In the genomic region with DNA sequence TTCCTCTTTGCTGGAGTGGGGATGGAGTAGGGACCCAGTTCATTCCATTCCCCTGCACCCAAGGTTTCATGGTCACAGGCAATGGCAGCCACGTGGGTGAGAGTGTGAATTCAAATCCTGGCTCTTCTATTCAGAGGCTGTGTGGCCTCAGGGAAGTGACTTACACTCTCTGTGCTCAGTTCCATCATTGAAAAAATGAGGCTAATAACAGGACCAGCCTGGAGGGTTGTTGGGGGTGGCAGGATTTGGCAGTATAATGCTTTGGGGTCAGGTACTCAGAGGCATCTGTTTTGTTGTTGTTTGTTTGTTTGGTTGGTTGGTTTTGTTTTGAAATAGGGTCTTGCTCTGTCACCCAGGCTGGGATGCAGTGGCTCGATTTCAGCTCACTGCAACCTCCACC, we compare ENCODE assay signal across 20 cellular contexts. TPM values are rescaled to one million over a fixed set of nuclear protein-coding genes. Genes with fewer than 3 reads are reported as not detected.
A peak's percentile ranks its signal among the peaks of the same experiment; 100 is the strongest.
DNase-seq lines count a peak whose midpoint lies in the region; FAIRE-seq and TF ChIP-seq lines count a peak whose summit lies in the region.
"Had no signal": no experiment of that assay in that cellular context is flagged by ENCODE, and none has a peak within 500 bp of the region (broad histone marks: within the 10 kb centered on the region; RNA-seq: fewer than 3 reads in every experiment).

No MANE protein-coding gene starts in this region.

- no peak overlapping the region for H2BK120ac ChIP-seq in neuronal stem cell (ENCODE audit: low read depth, low read length)

- H3K27ac ChIP-seq in neuronal stem cell (replicated peaks; ENCODE audit: low read length) (no peak overlapping the region), endodermal cell (ENCODE audit: low read depth, low read length) (no peak overlapping the region)
- H3K27ac ChIP-seq: BLaER1, C4-2B had no signal

- no peak overlapping the region for H4K8ac ChIP-seq in neuronal stem cell (ENCODE audit: low read depth, low read length)

- no peak overlapping the region for H3K9ac ChIP-seq in neuronal stem cell (ENCODE audit: low read depth, low read length, poor library complexity)
- no peak overlapping the region for H3K9ac ChIP-seq in endodermal cell (ENCODE audit: extremely low read depth, low read length, poor library complexity, severe bottlenecking)
- H3K9ac ChIP-seq: BLaER1 had no signal

- H3K23ac ChIP-seq in neuronal stem cell (ENCODE audit: low read depth, low read length, poor library complexity): no peak overlapping the region

- peaks cover 25% of the 10 kb centered on the region for H3K27me3 Mint-ChIP-seq in activated T-helper 1 cell treated with anti-CD3 and anti-CD28 coated beads, Interleukin-12 subunit alpha, Interleukin-12 subunit beta, Interleukin-2, Interleukin-4 antibody, amounts not matched to agents 30 ng/mL and 10 ng/mL and 1 ng/mL, durations not matched to agents 14 hours and 24 hours and 36 hours (ENCODE audit: insufficient read depth)
- peaks cover 80% of the 10 kb centered on the region for H3K27me3 Mint-ChIP-seq in endodermal cell (ENCODE audit: insufficient read depth)
- peaks cover 37% of the 10 kb centered on the region for H3K27me3 Mint-ChIP-seq in activated T-helper 2 cell treated with anti-CD3 and anti-CD28 coated beads, Interferon-gamma antibody, Interleukin-2, Interleukin-4, amounts not matched to agents 10 μg/mL and 5 μg/mL and 100 μg/mL, durations not matched to agents 14 hours and 24 hours and 36 hours (ENCODE audit: low read depth)

- H3K4me3 ChIP-seq in neuronal stem cell (ENCODE audit: low read length in 2 of 2) (no peak overlapping the region), endodermal cell (ENCODE audit: low read length) (no peak overlapping the region)
- H3K4me3 ChIP-seq: BLaER1 had no signal

- H3K18ac ChIP-seq in neuronal stem cell (ENCODE audit: low read length): no peak overlapping the region

- H3K36me3 ChIP-seq in neuronal stem cell (replicated peaks in 1 of 2; ENCODE audit: control insufficient read depth in 2 of 2, insufficient read depth in 2 of 2, low read length in 2 of 2) (no peaks in the 10 kb centered on the region), endodermal cell (ENCODE audit: control insufficient read depth, insufficient read depth, low read length) (no peaks in the 10 kb centered on the region)
- H3K36me3 ChIP-seq: BLaER1 had no signal

- no peak for DNase-seq in HTR-8/SVneo (ENCODE audit: insufficient read length, low spot score)
- DNase-seq in activated T-helper 1 cell treated with anti-CD3 and anti-CD28 coated beads, Interleukin-12 subunit alpha, Interleukin-12 subunit beta, Interleukin-2, Interleukin-4 antibody, amounts not matched to agents 30 ng/mL and 10 ng/mL and 1 ng/mL, durations not matched to agents 14 hours and 24 hours and 36 hours (ENCODE audit: low spot score): no peak
- DNase-seq in neuronal stem cell (ENCODE audit: low spot score): no peak
- no peak for DNase-seq in endodermal cell
- DNase-seq in 8988T: no peak
- no peak for DNase-seq in activated T-helper 2 cell treated with anti-CD3 and anti-CD28 coated beads, Interferon-gamma antibody, Interleukin-2, Interleukin-4, amounts not matched to agents 10 μg/mL and 5 μg/mL and 100 μg/mL, durations not matched to agents 14 hours and 24 hours and 36 hours (ENCODE audit: low spot score)
- DNase-seq: Caco-2; CD4-positive, CD25-positive, alpha-beta regulatory T cell; CD8-positive, alpha-beta T cell; DMS153; DND-41; GOT3; H7; HCEC 1CT had no signal

- H2BK15ac ChIP-seq in neuronal stem cell (ENCODE audit: low read length): peak overlapping the region; percentile 14

- H3K9me3 Mint-ChIP-seq in activated T-helper 1 cell treated with anti-CD3 and anti-CD28 coated beads, Interleukin-12 subunit alpha, Interleukin-12 subunit beta, Interleukin-2, Interleukin-4 antibody, amounts not matched to agents 30 ng/mL and 10 ng/mL and 1 ng/mL, durations not matched to agents 14 hours and 24 hours and 36 hours: no peaks in the 10 kb centered on the region
- peaks cover 3% of the 10 kb centered on the region for H3K9me3 Mint-ChIP-seq in endodermal cell
- no peaks in the 10 kb centered on the region for H3K9me3 Mint-ChIP-seq in activated T-helper 2 cell treated with anti-CD3 and anti-CD28 coated beads, Interferon-gamma antibody, Interleukin-2, Interleukin-4, amounts not matched to agents 10 μg/mL and 5 μg/mL and 100 μg/mL, durations not matched to agents 14 hours and 24 hours and 36 hours
- H3K9me3 Mint-ChIP-seq: CD8-positive, alpha-beta T cell had no signal

- H3K4me1 Mint-ChIP-seq in activated T-helper 1 cell treated with anti-CD3 and anti-CD28 coated beads, Interleukin-12 subunit alpha, Interleukin-12 subunit beta, Interleukin-2, Interleukin-4 antibody, amounts not matched to agents 30 ng/mL and 10 ng/mL and 1 ng/mL, durations not matched to agents 14 hours and 24 hours and 36 hours (ENCODE audit: low read depth): peaks cover 9% of the 10 kb centered on the region
- H3K4me1 Mint-ChIP-seq in endodermal cell: peaks cover 6% of the 10 kb centered on the region
- H3K4me1 Mint-ChIP-seq in activated T-helper 2 cell treated with anti-CD3 and anti-CD28 coated beads, Interferon-gamma antibody, Interleukin-2, Interleukin-4, amounts not matched to agents 10 μg/mL and 5 μg/mL and 100 μg/mL, durations not matched to agents 14 hours and 24 hours and 36 hours (ENCODE audit: low read depth): peaks cover 8% of the 10 kb centered on the region

- H3K27me3 ChIP-seq in neuronal stem cell (ENCODE audit: control insufficient read depth in 3 of 3, insufficient read depth in 3 of 3, low read depth in 1 of 3, low read length in 3 of 3) (peaks cover 0 to 81% (median 29%) of the 10 kb centered on the region in 3 experiments), endodermal cell (ENCODE audit: control insufficient read depth, insufficient read depth, low read length, poor library complexity, severe bottlenecking) (peaks cover 51% of the 10 kb centered on the region)

- intact Hi-C loops in activated T-helper 1 cell treated with anti-CD3 and anti-CD28 coated beads, Interleukin-12 subunit alpha, Interleukin-12 subunit beta, Interleukin-2, Interleukin-4 antibody, amounts not matched to agents 30 ng/mL and 10 ng/mL and 1 ng/mL, durations not matched to agents 14 hours and 24 hours and 36 hours (cut with micrococcal nuclease): no loop called here
- intact Hi-C loops in activated T-helper 2 cell treated with anti-CD3 and anti-CD28 coated beads, Interferon-gamma antibody, Interleukin-2, Interleukin-4, amounts not matched to agents 10 μg/mL and 5 μg/mL and 100 μg/mL, durations not matched to agents 14 hours and 24 hours and 36 hours (cut with micrococcal nuclease): no loop called here

- WGBS in neuronal stem cell (ENCODE audit: extremely low coverage in 2 of 2, insufficient read length in 2 of 2, insufficient replicate concordance in 1 of 2), 2 donors: no CpG with 5 or more reads among the region's 2 CpGs
- WGBS in endodermal cell (ENCODE audit: insufficient coverage in 1 of 2, insufficient read length in 1 of 2), 2 experiments: 55 to 61% methylated on average over 1 to 2 of the region's 2 CpGs

- H2BK5ac ChIP-seq in neuronal stem cell (ENCODE audit: low read length): no peak overlapping the region

- no peaks in the 10 kb centered on the region for H3K79me1 ChIP-seq in neuronal stem cell (ENCODE audit: low read depth, low read length)

- H3K36me3 Mint-ChIP-seq in activated T-helper 1 cell treated with anti-CD3 and anti-CD28 coated beads, Interleukin-12 subunit alpha, Interleukin-12 subunit beta, Interleukin-2, Interleukin-4 antibody, amounts not matched to agents 30 ng/mL and 10 ng/mL and 1 ng/mL, durations not matched to agents 14 hours and 24 hours and 36 hours (ENCODE audit: low read depth): no peaks in the 10 kb centered on the region
- no peaks in the 10 kb centered on the region for H3K36me3 Mint-ChIP-seq in endodermal cell (ENCODE audit: low read depth)
- no peaks in the 10 kb centered on the region for H3K36me3 Mint-ChIP-seq in activated T-helper 2 cell treated with anti-CD3 and anti-CD28 coated beads, Interferon-gamma antibody, Interleukin-2, Interleukin-4, amounts not matched to agents 10 μg/mL and 5 μg/mL and 100 μg/mL, durations not matched to agents 14 hours and 24 hours and 36 hours (ENCODE audit: low read depth)
- H3K36me3 Mint-ChIP-seq: CD4-positive, CD25-positive, alpha-beta regulatory T cell; CD8-positive, alpha-beta T cell had no signal

- TF ChIP-seq CTCF in endodermal cell (conservative IDR thresholded peaks at IDR 0.05): no peak

- H3K4ac ChIP-seq in neuronal stem cell (ENCODE audit: low read length): no peak overlapping the region

- H3K4me1 ChIP-seq in neuronal stem cell (ENCODE audit: control insufficient read depth in 2 of 2, insufficient read depth in 1 of 2, low read depth in 1 of 2, low read length in 2 of 2): peaks cover 3 to 6% of the 10 kb centered on the region in 2 donors
- H3K4me1 ChIP-seq in endodermal cell (ENCODE audit: control insufficient read depth, insufficient read depth, low read length): no peaks in the 10 kb centered on the region

- H2AFZ ChIP-seq in neuronal stem cell (ENCODE audit: low read length): no peak overlapping the region

- H3K9me3 ChIP-seq in neuronal stem cell (replicated peaks in 1 of 2; ENCODE audit: control insufficient read depth in 2 of 2, insufficient read depth in 1 of 2, low read depth in 1 of 2, low read length in 2 of 2) (peaks cover 0 to 4% of the 10 kb centered on the region in 2 donors), endodermal cell (ENCODE audit: control insufficient read depth, low read length) (no peaks in the 10 kb centered on the region)
- H3K9me3 ChIP-seq: BLaER1 had no signal

- no peak overlapping the region for H3K4me3 Mint-ChIP-seq in activated T-helper 1 cell treated with anti-CD3 and anti-CD28 coated beads, Interleukin-12 subunit alpha, Interleukin-12 subunit beta, Interleukin-2, Interleukin-4 antibody, amounts not matched to agents 30 ng/mL and 10 ng/mL and 1 ng/mL, durations not matched to agents 14 hours and 24 hours and 36 hours
- H3K4me3 Mint-ChIP-seq in endodermal cell: no peak overlapping the region
- no peak overlapping the region for H3K4me3 Mint-ChIP-seq in activated T-helper 2 cell treated with anti-CD3 and anti-CD28 coated beads, Interferon-gamma antibody, Interleukin-2, Interleukin-4, amounts not matched to agents 10 μg/mL and 5 μg/mL and 100 μg/mL, durations not matched to agents 14 hours and 24 hours and 36 hours (ENCODE audit: low read depth)
- H3K4me3 Mint-ChIP-seq: B cell; CD4-positive, CD25-positive, alpha-beta regulatory T cell; CD8-positive, alpha-beta T cell had no signal

- peak; percentile 72 for FAIRE-seq in HTR-8/SVneo (lab: Jason Lieb, UNC)
- FAIRE-seq: A204.1, G401.6, GM12892 had no signal

- no peak overlapping the region for H3K4me2 ChIP-seq in neuronal stem cell (ENCODE audit: insufficient read depth, low read length, poor library complexity, severe bottlenecking)
- H3K4me2 ChIP-seq: BLaER1 had no signal

- no peak overlapping the region for H2AK5ac ChIP-seq in neuronal stem cell (ENCODE audit: low read depth, low read length)

- no peak overlapping the region for H2BK12ac ChIP-seq in neuronal stem cell (ENCODE audit: low read length)

- no peak overlapping the region for H3K14ac ChIP-seq in neuronal stem cell (ENCODE audit: low read length)

- H3K27ac Mint-ChIP-seq in activated T-helper 1 cell treated with anti-CD3 and anti-CD28 coated beads, Interleukin-12 subunit alpha, Interleukin-12 subunit beta, Interleukin-2, Interleukin-4 antibody, amounts not matched to agents 30 ng/mL and 10 ng/mL and 1 ng/mL, durations not matched to agents 14 hours and 24 hours and 36 hours: peak overlapping the region; percentile 34
- no peak overlapping the region for H3K27ac Mint-ChIP-seq in endodermal cell
- no peak overlapping the region for H3K27ac Mint-ChIP-seq in activated T-helper 2 cell treated with anti-CD3 and anti-CD28 coated beads, Interferon-gamma antibody, Interleukin-2, Interleukin-4, amounts not matched to agents 10 μg/mL and 5 μg/mL and 100 μg/mL, durations not matched to agents 14 hours and 24 hours and 36 hours
- H3K27ac Mint-ChIP-seq: B cell; CD4-positive, CD25-positive, alpha-beta regulatory T cell; CD8-positive, alpha-beta T cell had no signal

- no peak overlapping the region for H4K91ac ChIP-seq in neuronal stem cell (ENCODE audit: low read depth, low read length, poor library complexity)

RNA-seq across cellular contexts. Expression of gene CRISPLD2, which starts 2.2 kb away (rescaled TPM):
- total RNA-seq in activated T-helper 1 cell treated with anti-CD3 and anti-CD28 coated beads, Interleukin-12 subunit alpha, Interleukin-12 subunit beta, Interleukin-2, Interleukin-4 antibody, amounts not matched to agents 30 ng/mL and 10 ng/mL and 1 ng/mL, durations not matched to agents 14 hours and 24 hours and 36 hours: 0.20 TPM in 1 of 2 replicates, not detected in the other
- polyA plus RNA-seq in neuronal stem cell (2013, experiment 1 of 2): 0.14 TPM
- 0.12 TPM for polyA plus RNA-seq in neuronal stem cell (2013, experiment 2 of 2)
- 1 to 10 TPM; 5.0 to 9.3 TPM for total RNA-seq in endodermal cell
- 1.6 TPM for polyA plus RNA-seq in endodermal cell (2013, experiment 1 of 2)
- polyA plus RNA-seq in endodermal cell (2013, experiment 2 of 2): 1.7 TPM
- total RNA-seq in activated T-helper 2 cell treated with anti-CD3 and anti-CD28 coated beads, Interferon-gamma antibody, Interleukin-2, Interleukin-4, amounts not matched to agents 10 μg/mL and 5 μg/mL and 100 μg/mL, durations not matched to agents 14 hours and 24 hours and 36 hours: 0.16 and 0.23 TPM in 2 replicates
